10 cellular contexts compared by ENCODE assay signal in genomic region chr15:38688761-38689160, GRCh38.
A peak's percentile ranks its signal among the peaks of the same experiment; 100 is the strongest.
DNase-seq lines count a peak whose midpoint lies in the region; ATAC-seq and FAIRE-seq lines count a peak whose summit lies in the region.
"Had no signal": no experiment of that assay in that cellular context is flagged by ENCODE, and none has a peak within 500 bp of the region (broad histone marks: within the 10 kb centered on the region; RNA-seq: fewer than 3 reads in every experiment).

No MANE protein-coding gene starts in this region.

- DNase-seq in T-helper 22 cell (ENCODE audit: low read depth) (peak; percentile 77), inferior parietal cortex (ENCODE audit: extremely low spot score) (no peak), frontal cortex (ENCODE audit: low spot score in 2 of 2) (no peak)
- peak; percentile 44 for DNase-seq in activated T-helper 9 cell treated with anti-CD3 and anti-CD28 coated beads, Interleukin-2, amount 50 U/mL, for 16 hours (ENCODE audit: low read depth)
- peak; percentile 88 for DNase-seq in stimulated activated CD4-positive, alpha-beta T cell treated with anti-CD3 and anti-CD28 coated beads, Interleukin-1b, Interleukin-23, amount 100 ng/mL, for 48 hours
- DNase-seq: Caco-2, NCI-H1436 had no signal

- ATAC-seq in GM18870 (IDR thresholded peaks at IDR 0.05; ENCODE audit: unreplicated experiment) (peak; percentile 39), GM19397 (IDR thresholded peaks at IDR 0.05; ENCODE audit: unreplicated experiment) (no peak), HG03196 (IDR thresholded peaks at IDR 0.05; ENCODE audit: unreplicated experiment) (no peak)

- no peak for FAIRE-seq in frontal cortex (lab: Jason Lieb, UNC)

Comparison
In these comparisons a context has a peak if more than half of its experiments do, and no peak if none do; other contexts are left out.
1. DNase-seq: peak in T-helper 22 cell (single experiment), activated T-helper 9 cell treated with anti-CD3 and anti-CD28 coated beads, Interleukin-2, amount 50 U/mL, for 16 hours (single experiment) and stimulated activated CD4-positive, alpha-beta T cell treated with anti-CD3 and anti-CD28 coated beads, Interleukin-1b, Interleukin-23, amount 100 ng/mL, for 48 hours (single experiment); none in inferior parietal cortex (single experiment) and frontal cortex (0 of 2).